8 cellular contexts compared by ENCODE assay signal in genomic region chr2:86623549-86624547, GRCh38. TPM values are rescaled to one million over a fixed set of nuclear protein-coding genes. Genes with fewer than 3 reads are reported as not detected.
DNase-seq lines count a peak whose midpoint lies in the region; ATAC-seq and TF ChIP-seq lines count a peak whose summit lies in the region.

Gene RNF103, minus strand, starts transcription at chr2:86623865. Its CDS starts 979 bp downstream, at chr2:86622886.

- H3K4me2 ChIP-seq in neural cell (ENCODE audit: low read length): peak within 1 kb of the TSS; percentile 76

- H2AFZ ChIP-seq in neural cell (ENCODE audit: low read depth, low read length): peak within 1 kb of the TSS; percentile 62

- H3K9me3 ChIP-seq in neural cell (ENCODE audit: low read length): no peaks in the 10 kb centered on the region

- H3F3A ChIP-seq in neural cell (ENCODE audit: insufficient read depth, low read length, poor library complexity, severe bottlenecking): no peaks in the 10 kb centered on the region

- peak within 1 kb of the TSS; percentile 75 for H3K27ac ChIP-seq in neural cell (ENCODE audit: low read length)

- H3K9me2 ChIP-seq in neural cell (ENCODE audit: insufficient read depth, low read length): no peaks in the 10 kb centered on the region

- no peaks in the 10 kb centered on the region for H3K27me3 ChIP-seq in neural cell (ENCODE audit: insufficient read depth, low read depth, low read length)

- H3K4me1 Mint-ChIP-seq in stimulated activated naive CD8-positive, alpha-beta T cell treated with anti-CD3 and anti-CD28 coated beads, Interleukin-15, amount 100 ng/mL, for 72 hours: peaks cover 24% of the 10 kb centered on the region

- ATAC-seq in stimulated activated naive CD8-positive, alpha-beta T cell treated with anti-CD3 and anti-CD28 coated beads, Interleukin-15, amount 100 ng/mL, for 72 hours: peak; percentile 89

- TF ChIP-seq CTCF in neural cell (IDR thresholded peaks at IDR 0.05; ENCODE audit: poor library complexity, severe bottlenecking): peak; percentile 9

- peak within 1 kb of the TSS; percentile 79 for H3K4me3 ChIP-seq in neural cell (ENCODE audit: low read length)

- no peaks in the 10 kb centered on the region for H3K9me3 Mint-ChIP-seq in stimulated activated naive CD8-positive, alpha-beta T cell treated with anti-CD3 and anti-CD28 coated beads, Interleukin-15, amount 100 ng/mL, for 72 hours

- no peak for TF ChIP-seq RAD21 in neural cell (conservative IDR thresholded peaks at IDR 0.05)

- H3K36me3 ChIP-seq in neural cell (ENCODE audit: insufficient read depth, low read length): no peaks in the 10 kb centered on the region

- peak within 1 kb of the TSS; percentile 99 for H3K27ac Mint-ChIP-seq in stimulated activated naive CD8-positive, alpha-beta T cell treated with anti-CD3 and anti-CD28 coated beads, Interleukin-15, amount 100 ng/mL, for 72 hours

- DNase-seq in ELF-1 (ENCODE audit: low read depth, low spot score): peak; percentile 82
- peak; percentile 78 for DNase-seq in H4 (ENCODE audit: low spot score)
- DNase-seq in M059J (ENCODE audit: low read depth): peak; percentile 85
- DNase-seq in SIG-M5 (lab: John Stamatoyannopoulos, UW): peak; percentile 30
- peak; percentile 87 for DNase-seq in activated gamma-delta T cell (lab: John Stamatoyannopoulos, UW)
- peak; percentile 76 for DNase-seq in fibroblast of the conjunctiva (ENCODE audit: low read depth)
- DNase-seq in stimulated activated naive CD8-positive, alpha-beta T cell treated with anti-CD3 and anti-CD28 coated beads, Interleukin-15, amount 100 ng/mL, for 72 hours: peak; percentile 88 to 90

- peak within 1 kb of the TSS; percentile 84 for H3K9ac ChIP-seq in neural cell (ENCODE audit: low read length)

- H3K27me3 Mint-ChIP-seq in stimulated activated naive CD8-positive, alpha-beta T cell treated with anti-CD3 and anti-CD28 coated beads, Interleukin-15, amount 100 ng/mL, for 72 hours: no peaks in the 10 kb centered on the region

- H4K20me1 ChIP-seq in neural cell (ENCODE audit: insufficient read depth): no peaks in the 10 kb centered on the region

- H3K4me3 Mint-ChIP-seq in stimulated activated naive CD8-positive, alpha-beta T cell treated with anti-CD3 and anti-CD28 coated beads, Interleukin-15, amount 100 ng/mL, for 72 hours: peak within 1 kb of the TSS; percentile 89 to 96

- peaks cover 41% of the 10 kb centered on the region for H3K79me2 ChIP-seq in neural cell (replicated peaks; ENCODE audit: insufficient read depth, low read length)

- no peak for TF ChIP-seq EP300 in neural cell (conservative IDR thresholded peaks at IDR 0.05; ENCODE audit: poor library complexity, severe bottlenecking)

TF ChIP-seq in neural cell, 6 proteins besides CTCF, POLR2A, EP300 and RAD21:
- peak; percentile 47 for TF ChIP-seq REST (IDR thresholded peaks at IDR 0.05; ENCODE audit: borderline replicate concordance)
- TF ChIP-seq SMC3 (conservative IDR thresholded peaks at IDR 0.05; ENCODE audit: poor library complexity): peak; percentile 13
- peak; percentile 8 for TF ChIP-seq MXI1 (conservative IDR thresholded peaks at IDR 0.05; ENCODE audit: poor library complexity, severe bottlenecking)
- no peak for TF ChIP-seq EZH2 (IDR thresholded peaks at IDR 0.05; ENCODE audit: borderline replicate concordance, insufficient read depth, low read length, poor library complexity, severe bottlenecking)
- no peak for TF ChIP-seq TAF1 (IDR thresholded peaks at IDR 0.05; ENCODE audit: low read depth)
- peak; percentile 94 for TF ChIP-seq POLR2AphosphoS5 (IDR thresholded peaks at IDR 0.05)

RNA-seq across cellular contexts. Expression of gene RNF103, which starts in this region (rescaled TPM):
- total RNA-seq in H4 (2014; rRNA removed; shearing (Covaris generic)): 9.0 and 9.4 TPM in 2 replicates
- total RNA-seq in M059J (2014; rRNA removed; shearing (Covaris generic)): 6.7 and 14.6 TPM in 2 replicates
- 22.0 and 24.1 TPM in 2 replicates for polyA plus RNA-seq in neural cell
- 38.0 and 48.9 TPM in 2 replicates for polyA minus RNA-seq in neural cell

Comparison
In these comparisons a context has a peak if more than half of its experiments do, and no peak if none do; other contexts are left out.
1. Peak in every context shown above with its lines: DNase-seq, ATAC-seq, H3K4me3 ChIP-seq and H3K27ac ChIP-seq.
2. DNase-seq: peak in every context shown above with its lines; median percentile 89 in stimulated activated naive CD8-positive, alpha-beta T cell treated with anti-CD3 and anti-CD28 coated beads, Interleukin-15, amount 100 ng/mL, for 72 hours; 87 in activated gamma-delta T cell; 85 in M059J; 82 in ELF-1; 78 in H4; 76 in fibroblast of the conjunctiva; 30 in SIG-M5.